Comparison of ENCODE assay signal across 11 cellular contexts in the genomic region with DNA sequence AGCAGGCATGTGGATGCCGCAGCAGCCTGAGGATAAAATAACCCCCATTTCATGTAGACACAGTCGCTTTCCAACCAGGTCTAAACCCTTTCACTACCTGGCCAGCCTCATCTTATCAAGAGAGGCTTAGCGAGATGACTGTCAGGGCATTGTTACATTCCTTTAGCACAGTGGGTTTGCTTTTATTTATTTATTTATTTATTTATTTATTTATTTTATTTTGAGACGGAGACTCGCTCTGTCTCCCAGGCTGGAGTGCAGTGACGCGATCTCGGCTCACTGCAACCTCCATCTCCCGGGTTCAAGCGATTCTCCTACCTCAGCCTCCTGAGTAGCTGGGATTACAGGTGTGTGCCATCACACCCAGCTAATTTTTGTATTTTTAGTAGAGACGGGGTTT. TPM values are rescaled to one million over a fixed set of nuclear protein-coding genes. Genes with fewer than 3 reads are reported as not detected.
"Had no signal": no experiment of that assay in that cellular context is flagged by ENCODE, and none has a peak within 500 bp of the region (broad histone marks: within the 10 kb centered on the region; RNA-seq: fewer than 3 reads in every experiment).

No MANE protein-coding gene starts in this region.

RNA-seq across cellular contexts. Expression of gene RIMBP2, which starts 35.9 kb away (rescaled TPM):
- total RNA-seq: activated CD4-positive, alpha-beta memory T cell treated with anti-CD3 and anti-CD28 coated beads, Interleukin-2, amount 10 ng/mL, durations not matched to agents 7 days and 5 days; activated CD4-positive, alpha-beta T cell treated with anti-CD3 and anti-CD28 coated beads for 36 hours; activated CD4-positive, alpha-beta T cell treated with anti-CD3 and anti-CD28 coated beads, Interleukin-2, amount 10 ng/mL, durations not matched to agents 7 days and 5 days; activated CD8-positive, alpha-beta memory T cell treated with anti-CD3 and anti-CD28 coated beads, Interleukin-2, amount 10 ng/mL, durations not matched to agents 7 days and 5 days; activated CD8-positive, alpha-beta T cell treated with anti-CD3 and anti-CD28 coated beads, Interleukin-2, amount 10 ng/mL, durations not matched to agents 7 days and 5 days; activated naive CD4-positive, alpha-beta T cell treated with anti-CD3 and anti-CD28 coated beads, Interleukin-2, amount 50 U/mL, for 72 hours; activated naive CD8-positive, alpha-beta T cell treated with anti-CD3 and anti-CD28 coated beads for 36 hours; activated T-helper 2 cell treated with anti-CD3 and anti-CD28 coated beads, Interferon-gamma antibody, Interleukin-2, Interleukin-4, amounts not matched to agents 10 μg/mL and 5 μg/mL and 100 μg/mL, durations not matched to agents 14 hours and 24 hours and 36 hours; cardiac septum; T-helper 2 cell treated with Interferon-gamma antibody and Interleukin-4, amounts not matched to agents 100 ng/mL and 5 ng/mL, for 36 hours had no signal
- polyA plus RNA-seq: aorta had no signal
